ENCODE assay signal across 1 cellular context in the genomic region with DNA sequence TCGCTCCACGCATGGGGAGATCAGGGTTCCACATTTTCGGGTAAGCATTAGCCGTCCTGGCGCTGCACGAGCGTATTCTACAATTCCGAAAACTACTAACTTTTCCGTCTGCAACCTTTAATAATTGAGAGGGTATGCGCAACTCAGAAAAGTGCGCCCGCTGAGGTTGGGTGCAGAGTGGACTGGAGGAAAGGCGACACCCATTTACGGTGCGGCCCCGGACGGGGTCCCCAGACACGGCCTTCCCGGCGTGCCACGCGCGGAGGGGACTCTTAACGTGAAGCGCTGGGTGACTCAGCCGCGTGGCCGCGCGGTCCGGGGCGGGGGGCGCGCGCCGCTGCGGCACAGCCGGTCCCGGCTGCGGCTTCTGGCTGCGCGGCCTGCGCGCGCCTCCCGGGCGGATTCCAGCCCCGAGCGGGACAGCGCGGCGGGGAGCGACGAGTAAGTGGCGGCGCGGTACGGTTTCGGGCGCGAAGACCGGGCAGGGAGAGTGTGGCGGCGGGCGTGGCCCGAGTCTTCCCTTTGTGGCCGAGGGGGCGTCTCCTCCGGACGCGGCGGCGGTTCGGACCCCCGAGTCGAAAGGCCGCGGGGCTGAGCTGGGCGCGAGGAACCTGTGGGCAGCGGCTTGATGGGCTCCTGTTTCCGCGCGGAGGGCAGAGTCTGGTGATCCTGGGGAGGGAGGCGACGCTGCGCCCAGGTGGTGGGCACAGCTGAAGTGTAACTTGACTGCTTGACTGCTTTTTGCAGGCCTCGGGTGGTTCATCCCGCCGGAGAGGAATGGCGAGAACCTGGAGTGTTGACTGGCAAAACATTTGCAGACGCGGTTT.
A peak's percentile ranks its signal among the peaks of the same experiment; 100 is the strongest.
TF ChIP-seq lines count a peak whose summit lies in the region.

TSS of gene KCTD20 (plus strand) at position 330 of the 827 bp plus-strand sequence. CDS start 27,098 bp downstream, outside the sequence.
A gene with protein sequence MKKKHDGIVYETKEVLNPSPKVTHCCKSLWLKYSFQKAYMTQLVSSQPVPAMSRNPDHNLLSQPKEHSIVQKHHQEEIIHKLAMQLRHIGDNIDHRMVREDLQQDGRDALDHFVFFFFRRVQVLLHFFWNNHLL (minus strand): TSS at position 184 of the 827 bp plus-strand sequence. CDS start 16,772 bp downstream, outside the sequence.

TF ChIP-seq in GM12878, 131 proteins besides CTCF, POLR2A, EP300 and RAD21 (continued from another document):
- TF ChIP-seq CUX1 (IDR thresholded peaks at IDR 0.05; ENCODE audit: insufficient replicate concordance, low read depth, low read length) (no peak), ZNF217 (IDR thresholded peaks at IDR 0.05) (no peak; the same call in 1 of the 2 replicates), ZNF622 (IDR thresholded peaks at IDR 0.05) (no peak), SREBF2 (IDR thresholded peaks at IDR 0.05; ENCODE audit: low read length) (no peak), NRF1 (conservative IDR thresholded peaks at IDR 0.05; ENCODE audit: low read depth, low read length) (0 out of 2 replicates have a peak, but pooled peaks have one; percentile 10), EED (IDR thresholded peaks at IDR 0.05; ENCODE audit: low read depth) (no peak), EZH2 (IDR thresholded peaks at IDR 0.05; ENCODE audit: borderline replicate concordance, control insufficient read depth, low read depth, low read length) (no peak), CEBPB (IDR thresholded peaks at IDR 0.05; ENCODE audit: borderline replicate concordance in 1 of 2, low read depth in 2 of 2, low read length in 2 of 2) (no peak), ZNF274 (IDR thresholded peaks at IDR 0.05; ENCODE audit: insufficient read depth, insufficient read length) (no peak), ZNF592 (IDR thresholded peaks at IDR 0.05) (no peak), ZBTB4 (CRISPR knock-in tag; IDR thresholded peaks at IDR 0.05) (no peak), ETV6 (conservative IDR thresholded peaks at IDR 0.05 in 1 of 2, IDR thresholded peaks at IDR 0.05 in 1 of 2; ENCODE audit: borderline replicate concordance in 1 of 2, low read depth in 1 of 2) (no peak), NFYA (IDR thresholded peaks at IDR 0.05; ENCODE audit: borderline replicate concordance, low read depth, low read length) (no peak), CREM (IDR thresholded peaks at IDR 0.05; ENCODE audit: low read depth) (peak; percentile 74), E2F8 (IDR thresholded peaks at IDR 0.05; ENCODE audit: low read depth, partially characterized antibody) (no peak), DPF2 (IDR thresholded peaks at IDR 0.05) (peak; percentile 89), KDM1A (IDR thresholded peaks at IDR 0.05; ENCODE audit: borderline replicate concordance) (no peak), IKZF2 (IDR thresholded peaks at IDR 0.05) (peak; percentile 20 to 35; a peak in 1 of 4 replicates), TARDBP (IDR thresholded peaks at IDR 0.05; ENCODE audit: borderline replicate concordance) (peak; percentile 83; the same call in 1 of the 2 replicates)
- TF ChIP-seq, protein P1, sequence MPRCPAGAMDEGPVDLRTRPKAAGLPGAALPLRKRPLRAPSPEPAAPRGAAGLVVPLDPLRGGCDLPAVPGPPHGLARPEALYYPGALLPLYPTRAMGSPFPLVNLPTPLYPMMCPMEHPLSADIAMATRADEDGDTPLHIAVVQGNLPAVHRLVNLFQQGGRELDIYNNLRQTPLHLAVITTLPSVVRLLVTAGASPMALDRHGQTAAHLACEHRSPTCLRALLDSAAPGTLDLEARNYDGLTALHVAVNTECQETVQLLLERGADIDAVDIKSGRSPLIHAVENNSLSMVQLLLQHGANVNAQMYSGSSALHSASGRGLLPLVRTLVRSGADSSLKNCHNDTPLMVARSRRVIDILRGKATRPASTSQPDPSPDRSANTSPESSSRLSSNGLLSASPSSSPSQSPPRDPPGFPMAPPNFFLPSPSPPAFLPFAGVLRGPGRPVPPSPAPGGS (IDR thresholded peaks at IDR 0.05; ENCODE audit: borderline replicate concordance, insufficient read depth, low read depth, low read length, poor library complexity, severe bottlenecking) = no peak
- TF ChIP-seq, protein P2, sequence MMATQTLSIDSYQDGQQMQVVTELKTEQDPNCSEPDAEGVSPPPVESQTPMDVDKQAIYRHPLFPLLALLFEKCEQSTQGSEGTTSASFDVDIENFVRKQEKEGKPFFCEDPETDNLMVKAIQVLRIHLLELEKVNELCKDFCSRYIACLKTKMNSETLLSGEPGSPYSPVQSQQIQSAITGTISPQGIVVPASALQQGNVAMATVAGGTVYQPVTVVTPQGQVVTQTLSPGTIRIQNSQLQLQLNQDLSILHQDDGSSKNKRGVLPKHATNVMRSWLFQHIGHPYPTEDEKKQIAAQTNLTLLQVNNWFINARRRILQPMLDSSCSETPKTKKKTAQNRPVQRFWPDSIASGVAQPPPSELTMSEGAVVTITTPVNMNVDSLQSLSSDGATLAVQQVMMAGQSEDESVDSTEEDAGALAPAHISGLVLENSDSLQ (IDR thresholded peaks at IDR 0.05) = no peak
